In genomic region chr22:40855104-40855959, GRCh38 we compare ENCODE assay signal across 8 cellular contexts. TPM values are rescaled to one million over a fixed set of nuclear protein-coding genes. Genes with fewer than 3 reads are reported as not detected.
DNase-seq lines count a peak whose midpoint lies in the region; ATAC-seq and TF ChIP-seq lines count a peak whose summit lies in the region.

No MANE protein-coding gene starts in this region.

- no peaks in the 10 kb centered on the region for H3K27me3 Mint-ChIP-seq in CD14-positive monocyte (ENCODE audit: low read depth in 3 of 3)
- no peaks in the 10 kb centered on the region for H3K27me3 Mint-ChIP-seq in activated T-cell treated with anti-CD3 and anti-CD28 coated beads, Interleukin-2, amount 50 U/mL, for 72 hours (ENCODE audit: low read depth)

- WGBS in right cardiac atrium, result 30% methylated on average over 19 of the region's 19 CpGs

- peak overlapping the region; percentile 97 to 99 for H3K4me3 Mint-ChIP-seq in CD14-positive monocyte
- peak overlapping the region; percentile 95 to 99 for H3K4me3 Mint-ChIP-seq in activated T-cell treated with anti-CD3 and anti-CD28 coated beads, Interleukin-2, amount 50 U/mL, for 72 hours

- peak overlapping the region; percentile 98 for H3K4me2 ChIP-seq in KMS-11

- DNase-seq in CD14-positive monocyte (ENCODE audit: low spot score) (no peak), right cardiac atrium (peak in 1 of 3 donors; percentile 45), NCI-H774 (lab: John Stamatoyannopoulos, UW) (no peak), HK-2 (ENCODE audit: unreplicated experiment) (no peak)
- DNase-seq in activated T-cell treated with anti-CD3 and anti-CD28 coated beads, Interleukin-2, amount 50 U/mL, for 72 hours, result peak in 1 of 2 donors; percentile 12

- no peak for ATAC-seq in activated T-cell treated with anti-CD3 and anti-CD28 coated beads, Interleukin-2, amount 50 U/mL, for 72 hours (replicated peaks in 1 of 2)
- ATAC-seq in right cardiac atrium (no peak), HG03342 (IDR thresholded peaks at IDR 0.05; ENCODE audit: unreplicated experiment) (no peak)

- H3K36me3 Mint-ChIP-seq in CD14-positive monocyte, result peaks cover 3 to 13% of the 10 kb centered on the region in 2 donors
- peaks cover 0 to 6% of the 10 kb centered on the region in 2 donors for H3K36me3 Mint-ChIP-seq in activated T-cell treated with anti-CD3 and anti-CD28 coated beads, Interleukin-2, amount 50 U/mL, for 72 hours (ENCODE audit: insufficient read depth in 2 of 2)

- H3K27me3 ChIP-seq in KMS-11 (ENCODE audit: insufficient read depth, low read depth), result no peaks in the 10 kb centered on the region
- no peaks in the 10 kb centered on the region for H3K27me3 ChIP-seq in right cardiac atrium (ENCODE audit: control insufficient read depth, insufficient read depth)
- H3K27me3 ChIP-seq in skeletal muscle tissue (ENCODE audit: control insufficient read depth in 3 of 3, insufficient read depth in 3 of 3, low read length in 3 of 3), result no peaks in the 10 kb centered on the region

- no peaks in the 10 kb centered on the region for H3K9me3 Mint-ChIP-seq in CD14-positive monocyte
- no peaks in the 10 kb centered on the region for H3K9me3 Mint-ChIP-seq in activated T-cell treated with anti-CD3 and anti-CD28 coated beads, Interleukin-2, amount 50 U/mL, for 72 hours

- no peaks in the 10 kb centered on the region for H3K36me3 ChIP-seq in KMS-11 (ENCODE audit: insufficient read depth)
- peaks cover under 1 to 2% (median 1%) of the 10 kb centered on the region in 3 donors for H3K36me3 ChIP-seq in skeletal muscle tissue (ENCODE audit: control insufficient read depth in 3 of 3, insufficient read depth in 3 of 3, low read length in 3 of 3)

- intact Hi-C loops in CD14-positive monocyte (cut with micrococcal nuclease) (loop anchor here (5.0 kb wide), 2 partner anchors 38 to 432 kb away; partner anchors contain the start of genes SLC25A17 (in 2 of the 2) and RANGAP1 (in 1 of the 2)), right cardiac atrium (cut with DNase I) (no loop called here)

- TF ChIP-seq CTCF in CD14-positive monocyte (IDR thresholded peaks at IDR 0.05) (no peak), KMS-11 (conservative IDR thresholded peaks at IDR 0.05; ENCODE audit: low read depth, low read length) (no peak)

- H3K27ac ChIP-seq in KMS-11 (peak overlapping the region; percentile 85; the same call in 1 of the 2 replicates), right cardiac atrium (ENCODE audit: low read length) (peak overlapping the region; percentile 42), skeletal muscle tissue (ENCODE audit: low read depth, low read length) (peak overlapping the region; percentile 97)

- H4K20me1 ChIP-seq in KMS-11 (ENCODE audit: insufficient read depth), result peaks cover 22% of the 10 kb centered on the region

- H3K27ac Mint-ChIP-seq in CD14-positive monocyte, result peak overlapping the region; percentile 86 to 100 (median 94)
- peak overlapping the region; percentile 78 for H3K27ac Mint-ChIP-seq in activated T-cell treated with anti-CD3 and anti-CD28 coated beads, Interleukin-2, amount 50 U/mL, for 72 hours

- H3K79me2 ChIP-seq in KMS-11 (ENCODE audit: insufficient read depth, low read depth), result peaks cover 95% of the 10 kb centered on the region

- peak overlapping the region; percentile 50; the same call in 1 of the 2 replicates for H2AFZ ChIP-seq in KMS-11 (ENCODE audit: low read depth)

- H3K4me1 Mint-ChIP-seq in CD14-positive monocyte, result peaks cover 23% of the 10 kb centered on the region
- H3K4me1 Mint-ChIP-seq in activated T-cell treated with anti-CD3 and anti-CD28 coated beads, Interleukin-2, amount 50 U/mL, for 72 hours (ENCODE audit: low read depth), result peaks cover 56% of the 10 kb centered on the region

- no peak overlapping the region for H3K4me3 ChIP-seq in KMS-11 (IDR thresholded peaks at IDR 0.05; ENCODE audit: insufficient read depth, low read depth, low read length)
- peak overlapping the region; percentile 89 for H3K4me3 ChIP-seq in right cardiac atrium (ENCODE audit: low read length)
- H3K4me3 ChIP-seq in skeletal muscle tissue (ENCODE audit: low read length in 3 of 3), result peak overlapping the region; percentile 89 to 100 (median 97)

- no peaks in the 10 kb centered on the region for H3K9me3 ChIP-seq in right cardiac atrium (ENCODE audit: control insufficient read depth, low read length)
- H3K9me3 ChIP-seq in skeletal muscle tissue (ENCODE audit: control insufficient read depth in 3 of 3, low read length in 3 of 3), result no peaks in the 10 kb centered on the region

- H3K9ac ChIP-seq in KMS-11 (peak overlapping the region; percentile 84; the same call in 1 of the 2 replicates), skeletal muscle tissue (ENCODE audit: low read depth in 1 of 3, low read length in 3 of 3) (peak overlapping the region; percentile 97 to 99 (median 97))

- H3K4me1 ChIP-seq in KMS-11 (ENCODE audit: low read depth, poor library complexity, severe bottlenecking) (peaks cover 48% of the 10 kb centered on the region), right cardiac atrium (ENCODE audit: control insufficient read depth, insufficient read depth, low read length) (peaks cover 6% of the 10 kb centered on the region), skeletal muscle tissue (ENCODE audit: control insufficient read depth in 3 of 3, insufficient read depth in 3 of 3, low read length in 3 of 3) (peaks cover 37 to 49% (median 47%) of the 10 kb centered on the region in 3 donors)

RNA-seq across cellular contexts. Expression of gene ST13, which starts 1.1 kb away (rescaled TPM):
- polyA plus RNA-seq in CD14-positive monocyte, result 10 to 100 TPM; 67.2 to 81.3 TPM
- total RNA-seq in activated T-cell treated with anti-CD3 and anti-CD28 coated beads, Interleukin-2, amount 50 U/mL, for 72 hours, result 100 to 1,000 TPM; 194 to 217 TPM
- total RNA-seq in right cardiac atrium, result 100 to 1,000 TPM; 178 to 223 (median 202) TPM
- polyA plus RNA-seq in right cardiac atrium, result 71.1 TPM
- total RNA-seq in skeletal muscle tissue, result 203 TPM

RNA-seq across cellular contexts. Expression of gene XPNPEP3, which starts 1.6 kb away (rescaled TPM):
- polyA plus RNA-seq in CD14-positive monocyte (1 to 10 TPM; 3.6 to 7.3 TPM), right cardiac atrium (7.1 TPM)
- total RNA-seq in activated T-cell treated with anti-CD3 and anti-CD28 coated beads, Interleukin-2, amount 50 U/mL, for 72 hours, result 10 to 100 TPM; 19.5 to 22.5 TPM
- total RNA-seq in right cardiac atrium (10 to 100 TPM; 17.3 to 25.6 (median 22.2) TPM), skeletal muscle tissue (8.9 TPM)

RNA-seq across cellular contexts. Expression of gene DNAJB7, which starts 6.6 kb away (rescaled TPM):
- polyA plus RNA-seq in CD14-positive monocyte, result not detected
- not detected for total RNA-seq in activated T-cell treated with anti-CD3 and anti-CD28 coated beads, Interleukin-2, amount 50 U/mL, for 72 hours
- not detected for total RNA-seq in right cardiac atrium
- not detected for polyA plus RNA-seq in right cardiac atrium
- total RNA-seq in skeletal muscle tissue, result not detected

RNA-seq across cellular contexts. Expression of gene SLC25A17, which starts 36.2 kb away (rescaled TPM):
- polyA plus RNA-seq in CD14-positive monocyte, result 10 to 100 TPM in 1 of 2 donors, 1 to 10 TPM in 1; 8.8 to 10.6 TPM
- 10 to 100 TPM; 18.8 to 20.0 TPM for total RNA-seq in activated T-cell treated with anti-CD3 and anti-CD28 coated beads, Interleukin-2, amount 50 U/mL, for 72 hours
- total RNA-seq in right cardiac atrium, result 1 to 10 TPM; 4.2 to 7.5 (median 4.9) TPM
- 3.7 TPM for polyA plus RNA-seq in right cardiac atrium
- 12.5 TPM for total RNA-seq in skeletal muscle tissue

Comparison
In these comparisons a context has a peak if more than half of its experiments do, and no peak if none do; other contexts are left out.
1. H3K27ac ChIP-seq: peak in every context shown above with its lines; median percentile 97 in skeletal muscle tissue; 85 in KMS-11; 42 in right cardiac atrium.
2. intact Hi-C loops: an anchor here in CD14-positive monocyte (5.0 kb wide); none called in right cardiac atrium.